ENCODE assay signal across 9 cellular contexts in genomic region chr17:31269597-31269996, GRCh38. TPM values are rescaled to one million over a fixed set of nuclear protein-coding genes. Genes with fewer than 3 reads are reported as not detected.
DNase-seq lines count a peak whose midpoint lies in the region; ATAC-seq, FAIRE-seq and TF ChIP-seq lines count a peak whose summit lies in the region.
"Had no signal": no experiment of that assay in that cellular context is flagged by ENCODE, and none has a peak within 500 bp of the region (broad histone marks: within the 10 kb centered on the region; RNA-seq: fewer than 3 reads in every experiment).

No MANE protein-coding gene starts in this region.

- H3K9ac ChIP-seq in astrocyte (ENCODE audit: low read length), result peak overlapping the region; percentile 35

- intact Hi-C loops in left ventricle myocardium superior (cut with micrococcal nuclease), result no loop called here

- peak; percentile 100 for FAIRE-seq in astrocyte (lab: Jason Lieb, UNC)

- H3K36me3 Mint-ChIP-seq in HFFc6 (ENCODE audit: low read depth), result peaks cover 64% of the 10 kb centered on the region
- peaks cover 12% of the 10 kb centered on the region for H3K36me3 Mint-ChIP-seq in astrocyte (ENCODE audit: low read depth, unreplicated experiment)

- peak overlapping the region; percentile 52 for H3K4me3 Mint-ChIP-seq in HFFc6
- peak overlapping the region; percentile 42 for H3K4me3 Mint-ChIP-seq in astrocyte (ENCODE audit: unreplicated experiment)
- H3K4me3 Mint-ChIP-seq: activated B cell treated with CpG ODN at 0.5 μM for 24 hours had no signal

- peaks cover 27% of the 10 kb centered on the region for H3K4me1 ChIP-seq in astrocyte (ENCODE audit: insufficient read depth, low read length)

- peak overlapping the region; percentile 77 for H3K27ac ChIP-seq in astrocyte (ENCODE audit: low read depth, low read length)

- peak; percentile 73 for ATAC-seq in left ventricle myocardium superior
- ATAC-seq in stimulated activated naive CD8-positive, alpha-beta T cell treated with anti-CD3 and anti-CD28 coated beads, Interleukin-15, Interleukin-2, amounts not matched to agents 100 U/mL and 50 U/mL, for 24 hours, result no peak

- no peak overlapping the region for H2AFZ ChIP-seq in astrocyte (ENCODE audit: low read depth, low read length)

- no peak for TF ChIP-seq CTCF in HFFc6 (IDR thresholded peaks at IDR 0.05)
- no peak for TF ChIP-seq CTCF in astrocyte (IDR thresholded peaks at IDR 0.05; ENCODE audit: insufficient read depth, low read depth, low read length)

- peak overlapping the region; percentile 77 for H3K4me2 ChIP-seq in astrocyte (ENCODE audit: low read length)

- peaks cover 5% of the 10 kb centered on the region for H3K79me2 ChIP-seq in astrocyte (ENCODE audit: insufficient read depth, low read length)

- H4K20me1 ChIP-seq in astrocyte (ENCODE audit: insufficient read depth, low read length), result no peaks in the 10 kb centered on the region

- H3K36me3 ChIP-seq in astrocyte (ENCODE audit: insufficient read depth, low read length), result peaks cover 19% of the 10 kb centered on the region

- peak overlapping the region; percentile 37 for H3K4me3 ChIP-seq in astrocyte (ENCODE audit: insufficient read depth, low read depth, low read length)

- H3K9me3 Mint-ChIP-seq in HFFc6, result no peaks in the 10 kb centered on the region
- H3K9me3 Mint-ChIP-seq in astrocyte (ENCODE audit: unreplicated experiment), result no peaks in the 10 kb centered on the region
- H3K9me3 Mint-ChIP-seq: activated B cell treated with CpG ODN at 0.5 μM for 24 hours had no signal

- H3K27me3 ChIP-seq in astrocyte (ENCODE audit: insufficient read depth, low read length), result no peaks in the 10 kb centered on the region

- H3K27me3 Mint-ChIP-seq in HFFc6 (ENCODE audit: insufficient read depth), result peaks cover 4% of the 10 kb centered on the region
- no peaks in the 10 kb centered on the region for H3K27me3 Mint-ChIP-seq in astrocyte (ENCODE audit: low read depth, unreplicated experiment)
- H3K27me3 Mint-ChIP-seq: activated B cell treated with CpG ODN at 0.5 μM for 24 hours had no signal

- H3K9me3 ChIP-seq in astrocyte (ENCODE audit: insufficient read depth, low read depth, low read length), result no peaks in the 10 kb centered on the region

- peak; percentile 92 for DNase-seq in HFFc6
- peak; percentile 99 for DNase-seq in astrocyte (ENCODE audit: low read depth)
- DNase-seq in left ventricle myocardium superior, result no peak
- DNase-seq in stromal cell of bone marrow (ENCODE audit: low read depth), result peak; percentile 97
- no peak for DNase-seq in stimulated activated naive CD8-positive, alpha-beta T cell treated with anti-CD3 and anti-CD28 coated beads, Interleukin-15, Interleukin-2, amounts not matched to agents 100 U/mL and 50 U/mL, for 24 hours
- no peak for DNase-seq in activated gamma-delta T cell treated with Interleukin-2 at 50 U/mL for 16 hours
- DNase-seq in NCI-H1092 (lab: John Stamatoyannopoulos, UW), result no peak
- DNase-seq in NCI-H146 (lab: John Stamatoyannopoulos, UW), result no peak
- DNase-seq: activated B cell treated with CpG ODN at 0.5 μM for 24 hours had no signal

- H3K4me1 Mint-ChIP-seq in HFFc6 (ENCODE audit: low read depth), result peaks cover 72% of the 10 kb centered on the region
- H3K4me1 Mint-ChIP-seq in astrocyte (ENCODE audit: low read depth, unreplicated experiment), result peaks cover 37% of the 10 kb centered on the region
- H3K4me1 Mint-ChIP-seq: activated B cell treated with CpG ODN at 0.5 μM for 24 hours had no signal

- peak overlapping the region; percentile 83 for H3K27ac Mint-ChIP-seq in HFFc6
- H3K27ac Mint-ChIP-seq in astrocyte (ENCODE audit: unreplicated experiment), result peak overlapping the region; percentile 70
- H3K27ac Mint-ChIP-seq: activated B cell treated with CpG ODN at 0.5 μM for 24 hours had no signal

RNA-seq across cellular contexts. Expression of gene OMG, which starts 27.4 kb away (rescaled TPM):
- under 1 TPM in 1 of 6 experiments, not detected in 5; 0.26 TPM for total RNA-seq in HFFc6 (2021; fragmentation: NEBNext Ultra II Directional; extraction: Animal tissue kit (Norgen Biotek cat#: 25700))
- total RNA-seq in astrocyte, result not detected in 2 replicates
- 0.32 TPM for total RNA-seq in left ventricle myocardium superior

RNA-seq across cellular contexts. Expression of gene EVI2B, which starts 44.3 kb away (rescaled TPM):
- total RNA-seq in HFFc6 (2021; fragmentation: NEBNext Ultra II Directional; extraction: Animal tissue kit (Norgen Biotek cat#: 25700)), result 1 to 10 TPM in 4 of 6 experiments, under 1 TPM in 2; 0.33 to 2.0 (median 1.5) TPM
- total RNA-seq in astrocyte, result 0.11 TPM in 1 of 2 replicates, not detected in the other
- total RNA-seq in left ventricle myocardium superior, result 4.4 TPM

RNA-seq across cellular contexts. Expression of gene EVI2A, which starts 51.8 kb away (rescaled TPM):
- 1 to 10 TPM in 5 of 6 experiments, under 1 TPM in 1; 1.00 to 1.7 (median 1.4) TPM for total RNA-seq in HFFc6 (2021; fragmentation: NEBNext Ultra II Directional; extraction: Animal tissue kit (Norgen Biotek cat#: 25700))
- total RNA-seq in astrocyte, result 1.1 TPM in 2 replicates
- total RNA-seq in left ventricle myocardium superior, result 2.9 TPM

Comparison
In these comparisons a context has a peak if more than half of its experiments do, and no peak if none do; other contexts are left out.
1. DNase-seq: peak in HFFc6 (single experiment), astrocyte (single experiment) and stromal cell of bone marrow (single experiment); none in left ventricle myocardium superior (single experiment), stimulated activated naive CD8-positive, alpha-beta T cell treated with anti-CD3 and anti-CD28 coated beads, Interleukin-15, Interleukin-2, amounts not matched to agents 100 U/mL and 50 U/mL, for 24 hours (single experiment), activated gamma-delta T cell treated with Interleukin-2 at 50 U/mL for 16 hours (single experiment), NCI-H1092 (single experiment) and NCI-H146 (single experiment).